Comparison of ENCODE assay signal across 9 cellular contexts in genomic region chr15:31267161-31268107, GRCh38. TPM values are rescaled to one million over a fixed set of nuclear protein-coding genes. Genes with fewer than 3 reads are reported as not detected.
DNase-seq lines count a peak whose midpoint lies in the region; ATAC-seq and TF ChIP-seq lines count a peak whose summit lies in the region.
"Had no signal": no experiment of that assay in that cellular context is flagged by ENCODE, and none has a peak within 500 bp of the region (broad histone marks: within the 10 kb centered on the region; RNA-seq: fewer than 3 reads in every experiment).

No MANE protein-coding gene starts in this region.

- TF ChIP-seq EP300 in upper lobe of left lung (IDR thresholded peaks at IDR 0.05) = no peak

- H3K4me1 ChIP-seq in breast epithelium (peaks cover 0 to 2% of the 10 kb centered on the region in 2 donors), lung (ENCODE audit: control insufficient read depth in 2 of 2, insufficient read depth in 2 of 2, low read length in 2 of 2) (peaks cover 0 to 22% of the 10 kb centered on the region in 2 donors), upper lobe of left lung (peaks cover 37 to 63% (median 57%) of the 10 kb centered on the region in 4 donors)

- H3K9me3 ChIP-seq in breast epithelium = no peaks in the 10 kb centered on the region
- no peaks in the 10 kb centered on the region for H3K9me3 ChIP-seq in lung (ENCODE audit: control insufficient read depth in 2 of 2, insufficient read depth in 1 of 2, low read length in 1 of 2)
- no peaks in the 10 kb centered on the region for H3K9me3 ChIP-seq in upper lobe of left lung

- no peaks in the 10 kb centered on the region for H3K27me3 Mint-ChIP-seq in MCF 10A (ENCODE audit: insufficient read depth, unreplicated experiment)
- H3K27me3 Mint-ChIP-seq in activated CD8-positive, alpha-beta memory T cell treated with anti-CD3 and anti-CD28 coated beads, Interleukin-2, amount 10 ng/mL, durations not matched to agents 7 days and 5 days = no peaks in the 10 kb centered on the region

- TF ChIP-seq CTCF in breast epithelium (IDR thresholded peaks at IDR 0.05) (no peak), MCF 10A (IDR thresholded peaks at IDR 0.05; ENCODE audit: unreplicated experiment) (no peak), lung (IDR thresholded peaks at IDR 0.05; ENCODE audit: control extremely low read depth, extremely low read depth) (no peak), upper lobe of left lung (IDR thresholded peaks at IDR 0.05) (no peak)

- no peak overlapping the region for H3K4me3 Mint-ChIP-seq in MCF 10A (ENCODE audit: unreplicated experiment)
- no peak overlapping the region for H3K4me3 Mint-ChIP-seq in activated CD8-positive, alpha-beta memory T cell treated with anti-CD3 and anti-CD28 coated beads, Interleukin-2, amount 10 ng/mL, durations not matched to agents 7 days and 5 days

- H3K27ac ChIP-seq in breast epithelium = no peak overlapping the region
- peak overlapping the region in 1 of 2 donors; percentile 5 for H3K27ac ChIP-seq in lung (ENCODE audit: low read depth in 1 of 2, low read length in 1 of 2)
- H3K27ac ChIP-seq in upper lobe of left lung = peak overlapping the region; percentile 82 to 89 (median 86)

- no peak overlapping the region for H3K27ac Mint-ChIP-seq in MCF 10A (ENCODE audit: low read depth, unreplicated experiment)
- peak overlapping the region; percentile 94 for H3K27ac Mint-ChIP-seq in activated CD8-positive, alpha-beta memory T cell treated with anti-CD3 and anti-CD28 coated beads, Interleukin-2, amount 10 ng/mL, durations not matched to agents 7 days and 5 days

- no TSS peak for BruUV-seq in MCF 10A (replicated peaks; lab: Mats Ljungman, UMichigan)

- peaks cover 25% of the 10 kb centered on the region for H3K4me1 Mint-ChIP-seq in MCF 10A (ENCODE audit: insufficient read depth, unreplicated experiment)
- H3K4me1 Mint-ChIP-seq in activated CD8-positive, alpha-beta memory T cell treated with anti-CD3 and anti-CD28 coated beads, Interleukin-2, amount 10 ng/mL, durations not matched to agents 7 days and 5 days = peaks cover 77% of the 10 kb centered on the region

- POLR2A ChIA-PET in MCF 10A (lab: Yijun Ruan, JAX) = interaction anchor here (0.6 to 1.2 kb wide), 2 partner anchors 16 to 40 kb away, joined by 3 read pairs; no protein-coding TSS in a partner anchor

- H3K27me3 ChIP-seq in breast epithelium (no peaks in the 10 kb centered on the region), lung (ENCODE audit: control insufficient read depth, insufficient read depth) (no peaks in the 10 kb centered on the region), upper lobe of left lung (no peaks in the 10 kb centered on the region)

- no peak for TF ChIP-seq POLR2A in breast epithelium (IDR thresholded peaks at IDR 0.05)
- no peak for TF ChIP-seq POLR2A in upper lobe of left lung (IDR thresholded peaks at IDR 0.05)

- CTCF ChIA-PET in MCF 10A (lab: Yijun Ruan, JAX) = no interaction called here
- CTCF ChIA-PET in activated CD8-positive, alpha-beta memory T cell treated with anti-CD3 and anti-CD28 coated beads, Interleukin-2, amount 10 ng/mL, durations not matched to agents 7 days and 5 days (lab: Charles Lee) = interaction anchor here (0.9 to 2.9 kb wide), 3 partner anchors 49 to 54 kb away, joined by 3 to 14 read pairs (median 3); no protein-coding TSS in a partner anchor

- no peaks in the 10 kb centered on the region for H3K36me3 Mint-ChIP-seq in MCF 10A (ENCODE audit: insufficient read depth, unreplicated experiment)
- no peaks in the 10 kb centered on the region for H3K36me3 Mint-ChIP-seq in activated CD8-positive, alpha-beta memory T cell treated with anti-CD3 and anti-CD28 coated beads, Interleukin-2, amount 10 ng/mL, durations not matched to agents 7 days and 5 days

- H3K4me3 ChIP-seq in breast epithelium (no peak overlapping the region), lung (no peak overlapping the region), upper lobe of left lung (no peak overlapping the region)

- ATAC-seq in activated CD8-positive, alpha-beta memory T cell treated with anti-CD3 and anti-CD28 coated beads, Interleukin-2, amount 10 ng/mL, durations not matched to agents 7 days and 5 days = no peak
- ATAC-seq in lung (ENCODE audit: insufficient read depth, low FRiP score) (no peak), upper lobe of left lung (ENCODE audit: low FRiP score in 2 of 2) (no peak)
- ATAC-seq: HCT116 had no signal

- H3K36me3 ChIP-seq in breast epithelium (no peaks in the 10 kb centered on the region), lung (ENCODE audit: control insufficient read depth in 2 of 2, insufficient read depth in 2 of 2, low read length in 2 of 2) (no peaks in the 10 kb centered on the region), upper lobe of left lung (no peaks in the 10 kb centered on the region)

- WGBS in lung, 2 donors = 86 to 89% methylated on average over 20 of the region's 20 CpGs
- 81 to 89% methylated on average over 17 of the region's 20 CpGs for WGBS in upper lobe of left lung, 2 donors

- intact Hi-C loops in breast epithelium (cut with DNase I; ENCODE audit: low total_unique reads) = no loop called here
- intact Hi-C loops in MCF 10A (cut with micrococcal nuclease) = no loop called here

- no peaks in the 10 kb centered on the region for H3K9me3 Mint-ChIP-seq in MCF 10A (ENCODE audit: unreplicated experiment)
- H3K9me3 Mint-ChIP-seq in activated CD8-positive, alpha-beta memory T cell treated with anti-CD3 and anti-CD28 coated beads, Interleukin-2, amount 10 ng/mL, durations not matched to agents 7 days and 5 days (ENCODE audit: low read depth) = no peaks in the 10 kb centered on the region

- DNase-seq in breast epithelium (ENCODE audit: low spot score in 2 of 2) (peak; percentile 5 to 44), MCF 10A (ENCODE audit: unreplicated experiment) (no peak), lung (ENCODE audit: low spot score) (peak; percentile 27), upper lobe of left lung (no peak), HuH-7 (ENCODE audit: low spot score) (no peak), T-helper 9 cell (no peak), NCI-H2029 treated with DMSO at 0.1 percent for 48 hours (lab: John Stamatoyannopoulos, UW) (no peak)
- peak; percentile 34 for DNase-seq in activated CD8-positive, alpha-beta memory T cell treated with anti-CD3 and anti-CD28 coated beads, Interleukin-2, amount 10 ng/mL, durations not matched to agents 7 days and 5 days

RNA-seq across cellular contexts. Expression of gene KLF13, which starts 59.2 kb away (rescaled TPM):
- total RNA-seq in breast epithelium (10 to 100 TPM; 26.3 to 52.2 (median 28.2) TPM), MCF 10A (2022) (83.1 and 110 TPM in 2 replicates), lung (100 to 1,000 TPM in 1 of 2 donors, 10 to 100 TPM in 1; 38.3 to 157 TPM), upper lobe of left lung (100 to 1,000 TPM; 103 to 231 (median 147) TPM)
- 100 to 1,000 TPM; 163 to 206 TPM for total RNA-seq in activated CD8-positive, alpha-beta memory T cell treated with anti-CD3 and anti-CD28 coated beads, Interleukin-2, amount 10 ng/mL, durations not matched to agents 7 days and 5 days
- polyA plus RNA-seq in lung = 10 to 100 TPM; 47.1 to 63.2 TPM

Comparison
In these comparisons a context has a peak if more than half of its experiments do, and no peak if none do; other contexts are left out.
1. DNase-seq: peak in breast epithelium (2 of 2), activated CD8-positive, alpha-beta memory T cell treated with anti-CD3 and anti-CD28 coated beads, Interleukin-2, amount 10 ng/mL, durations not matched to agents 7 days and 5 days (single experiment) and lung (single experiment); none in MCF 10A (single experiment), upper lobe of left lung (0 of 2), HuH-7 (single experiment), T-helper 9 cell (single experiment) and NCI-H2029 treated with DMSO at 0.1 percent for 48 hours (single experiment).
2. H3K27ac ChIP-seq: peak in upper lobe of left lung (4 of 4); none in breast epithelium (0 of 2).